ENCODE assay signal across 22 cellular contexts in genomic region chr5:103780794-103781193, GRCh38.
"Had no signal": no experiment of that assay in that cellular context is flagged by ENCODE, and none has a peak within 500 bp of the region (broad histone marks: within the 10 kb centered on the region; RNA-seq: fewer than 3 reads in every experiment).

No MANE protein-coding gene starts in this region.

- H3K27ac ChIP-seq: KMS-11, SJSA1, SK-N-MC had no signal

- ATAC-seq: K562 had no signal

- FAIRE-seq: HTR-8/SVneo, K562, RCC 7860 had no signal

- H3K27me3 ChIP-seq: SJSA1 had no signal

- H3K9ac ChIP-seq: KMS-11 had no signal

- H3K4me1 ChIP-seq: SJSA1 had no signal

- H3K4me3 ChIP-seq: K562, SJSA1, SK-N-MC had no signal

- DNase-seq: Kasumi-1, MV-4-11, NCI-H1048, NCI-H1105, NCI-H1417, NCI-H1436 treated with DMSO at 0.1 percent for 48 hours, NCI-H1694, NCI-H187 treated with DMSO at 0.1 percent for 48 hours, NCI-H2029 treated with DMSO at 0.1 percent for 48 hours, NCI-H2171 treated with DMSO at 0.1 percent for 48 hours, NCI-H524 treated with DMSO at 0.1 percent for 48 hours, NCI-H69, NCI-H774, Right ventricle myocardium superior, RPMI8226, SIG-M5 had no signal

- H3K36me3 ChIP-seq: SJSA1 had no signal

- H3K4me2 ChIP-seq: KMS-11 had no signal
